1 cellular context compared by ENCODE assay signal in the genomic region with DNA sequence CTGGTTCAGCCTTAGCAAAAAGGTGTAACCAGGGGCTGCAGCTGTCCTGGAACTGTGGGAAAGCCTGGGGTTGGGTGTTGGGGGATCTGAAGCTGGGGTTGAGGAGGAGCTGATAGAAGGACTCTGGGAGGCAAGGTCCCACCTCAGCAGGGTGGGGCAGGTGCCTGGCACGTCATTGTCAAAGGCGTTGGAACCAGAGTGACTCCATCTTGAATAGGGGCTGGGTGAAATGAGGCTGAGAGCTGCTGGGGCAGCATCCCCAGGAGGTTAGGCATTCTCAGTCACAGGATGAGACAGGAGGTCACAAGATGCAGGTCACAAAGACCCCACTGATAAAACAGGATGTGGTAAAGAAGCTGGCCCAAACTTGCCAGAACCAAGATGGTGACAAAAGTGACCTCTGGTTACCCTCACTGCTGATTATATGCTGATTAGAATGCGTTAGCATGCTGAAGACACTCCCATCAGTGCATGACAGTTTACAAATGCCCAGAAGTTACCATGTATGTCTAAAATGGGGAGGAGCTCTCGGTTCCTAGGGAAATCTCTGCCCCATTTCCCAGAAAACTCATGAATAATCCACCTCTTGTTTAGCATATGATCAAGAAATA.
TF ChIP-seq lines count a peak whose summit lies in the region.

No MANE protein-coding gene starts in this region.

TF ChIP-seq in K562, 482 proteins besides CTCF, POLR2A, EP300 and RAD21 (continued from another document and continues in another):
- TF ChIP-seq, protein P1, sequence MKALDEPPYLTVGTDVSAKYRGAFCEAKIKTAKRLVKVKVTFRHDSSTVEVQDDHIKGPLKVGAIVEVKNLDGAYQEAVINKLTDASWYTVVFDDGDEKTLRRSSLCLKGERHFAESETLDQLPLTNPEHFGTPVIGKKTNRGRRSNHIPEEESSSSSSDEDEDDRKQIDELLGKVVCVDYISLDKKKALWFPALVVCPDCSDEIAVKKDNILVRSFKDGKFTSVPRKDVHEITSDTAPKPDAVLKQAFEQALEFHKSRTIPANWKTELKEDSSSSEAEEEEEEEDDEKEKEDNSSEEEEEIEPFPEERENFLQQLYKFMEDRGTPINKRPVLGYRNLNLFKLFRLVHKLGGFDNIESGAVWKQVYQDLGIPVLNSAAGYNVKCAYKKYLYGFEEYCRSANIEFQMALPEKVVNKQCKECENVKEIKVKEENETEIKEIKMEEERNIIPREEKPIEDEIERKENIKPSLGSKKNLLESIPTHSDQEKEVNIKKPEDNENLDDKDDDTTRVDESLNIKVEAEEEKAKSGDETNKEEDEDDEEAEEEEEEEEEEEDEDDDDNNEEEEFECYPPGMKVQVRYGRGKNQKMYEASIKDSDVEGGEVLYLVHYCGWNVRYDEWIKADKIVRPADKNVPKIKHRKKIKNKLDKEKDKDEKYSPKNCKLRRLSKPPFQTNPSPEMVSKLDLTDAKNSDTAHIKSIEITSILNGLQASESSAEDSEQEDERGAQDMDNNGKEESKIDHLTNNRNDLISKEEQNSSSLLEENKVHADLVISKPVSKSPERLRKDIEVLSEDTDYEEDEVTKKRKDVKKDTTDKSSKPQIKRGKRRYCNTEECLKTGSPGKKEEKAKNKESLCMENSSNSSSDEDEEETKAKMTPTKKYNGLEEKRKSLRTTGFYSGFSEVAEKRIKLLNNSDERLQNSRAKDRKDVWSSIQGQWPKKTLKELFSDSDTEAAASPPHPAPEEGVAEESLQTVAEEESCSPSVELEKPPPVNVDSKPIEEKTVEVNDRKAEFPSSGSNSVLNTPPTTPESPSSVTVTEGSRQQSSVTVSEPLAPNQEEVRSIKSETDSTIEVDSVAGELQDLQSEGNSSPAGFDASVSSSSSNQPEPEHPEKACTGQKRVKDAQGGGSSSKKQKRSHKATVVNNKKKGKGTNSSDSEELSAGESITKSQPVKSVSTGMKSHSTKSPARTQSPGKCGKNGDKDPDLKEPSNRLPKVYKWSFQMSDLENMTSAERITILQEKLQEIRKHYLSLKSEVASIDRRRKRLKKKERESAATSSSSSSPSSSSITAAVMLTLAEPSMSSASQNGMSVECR (CRISPR knock-in tag; IDR thresholded peaks at IDR 0.05): no peak
- TF ChIP-seq SRSF3 (IDR thresholded peaks at IDR 0.05; ENCODE audit: insufficient read depth, low read length): no peak
- TF ChIP-seq, protein P2, sequence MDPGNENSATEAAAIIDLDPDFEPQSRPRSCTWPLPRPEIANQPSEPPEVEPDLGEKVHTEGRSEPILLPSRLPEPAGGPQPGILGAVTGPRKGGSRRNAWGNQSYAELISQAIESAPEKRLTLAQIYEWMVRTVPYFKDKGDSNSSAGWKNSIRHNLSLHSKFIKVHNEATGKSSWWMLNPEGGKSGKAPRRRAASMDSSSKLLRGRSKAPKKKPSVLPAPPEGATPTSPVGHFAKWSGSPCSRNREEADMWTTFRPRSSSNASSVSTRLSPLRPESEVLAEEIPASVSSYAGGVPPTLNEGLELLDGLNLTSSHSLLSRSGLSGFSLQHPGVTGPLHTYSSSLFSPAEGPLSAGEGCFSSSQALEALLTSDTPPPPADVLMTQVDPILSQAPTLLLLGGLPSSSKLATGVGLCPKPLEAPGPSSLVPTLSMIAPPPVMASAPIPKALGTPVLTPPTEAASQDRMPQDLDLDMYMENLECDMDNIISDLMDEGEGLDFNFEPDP (CRISPR knock-in tag; IDR thresholded peaks at IDR 0.05): peak; percentile 95
- TF ChIP-seq ZNF57 (CRISPR knock-in tag; IDR thresholded peaks at IDR 0.05): peak; percentile 91
- TF ChIP-seq LEF1 (IDR thresholded peaks at IDR 0.05): no peak
- TF ChIP-seq, protein P3, sequence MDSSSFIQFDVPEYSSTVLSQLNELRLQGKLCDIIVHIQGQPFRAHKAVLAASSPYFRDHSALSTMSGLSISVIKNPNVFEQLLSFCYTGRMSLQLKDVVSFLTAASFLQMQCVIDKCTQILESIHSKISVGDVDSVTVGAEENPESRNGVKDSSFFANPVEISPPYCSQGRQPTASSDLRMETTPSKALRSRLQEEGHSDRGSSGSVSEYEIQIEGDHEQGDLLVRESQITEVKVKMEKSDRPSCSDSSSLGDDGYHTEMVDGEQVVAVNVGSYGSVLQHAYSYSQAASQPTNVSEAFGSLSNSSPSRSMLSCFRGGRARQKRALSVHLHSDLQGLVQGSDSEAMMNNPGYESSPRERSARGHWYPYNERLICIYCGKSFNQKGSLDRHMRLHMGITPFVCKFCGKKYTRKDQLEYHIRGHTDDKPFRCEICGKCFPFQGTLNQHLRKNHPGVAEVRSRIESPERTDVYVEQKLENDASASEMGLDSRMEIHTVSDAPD (CRISPR knock-in tag; IDR thresholded peaks at IDR 0.05): peak; percentile 88
- TF ChIP-seq SREBF2 (CRISPR knock-in tag; IDR thresholded peaks at IDR 0.05): no peak
- no peak for TF ChIP-seq MYNN (IDR thresholded peaks at IDR 0.05)
- TF ChIP-seq MYNN (CRISPR knock-in tag; IDR thresholded peaks at IDR 0.05): no peak
- 0 out of 2 replicates have a peak, but pooled peaks have one; percentile 4 for TF ChIP-seq CBFA2T3 (IDR thresholded peaks at IDR 0.05)
- peak; percentile 97 for TF ChIP-seq BACH1 (tag; IDR thresholded peaks at IDR 0.05)
- TF ChIP-seq TRIM24 (IDR thresholded peaks at IDR 0.05): peak; percentile 27 to 45; a peak in 2 of 4 replicates
- TF ChIP-seq, protein P4, sequence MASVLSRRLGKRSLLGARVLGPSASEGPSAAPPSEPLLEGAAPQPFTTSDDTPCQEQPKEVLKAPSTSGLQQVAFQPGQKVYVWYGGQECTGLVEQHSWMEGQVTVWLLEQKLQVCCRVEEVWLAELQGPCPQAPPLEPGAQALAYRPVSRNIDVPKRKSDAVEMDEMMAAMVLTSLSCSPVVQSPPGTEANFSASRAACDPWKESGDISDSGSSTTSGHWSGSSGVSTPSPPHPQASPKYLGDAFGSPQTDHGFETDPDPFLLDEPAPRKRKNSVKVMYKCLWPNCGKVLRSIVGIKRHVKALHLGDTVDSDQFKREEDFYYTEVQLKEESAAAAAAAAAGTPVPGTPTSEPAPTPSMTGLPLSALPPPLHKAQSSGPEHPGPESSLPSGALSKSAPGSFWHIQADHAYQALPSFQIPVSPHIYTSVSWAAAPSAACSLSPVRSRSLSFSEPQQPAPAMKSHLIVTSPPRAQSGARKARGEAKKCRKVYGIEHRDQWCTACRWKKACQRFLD (CRISPR knock-in tag; IDR thresholded peaks at IDR 0.05): peak; percentile 100
- peak; percentile 73; the same call in 1 of the 2 replicates for TF ChIP-seq MECOM (CRISPR knock-in tag; IDR thresholded peaks at IDR 0.05)
- no peak for TF ChIP-seq BMI1 (IDR thresholded peaks at IDR 0.05; ENCODE audit: low read length)
- peak; percentile 96 for TF ChIP-seq ELF4 (CRISPR knock-in tag; IDR thresholded peaks at IDR 0.05)
- peak; percentile 100 for TF ChIP-seq ZNF589 (CRISPR knock-in tag; IDR thresholded peaks at IDR 0.05; ENCODE audit: low read depth)
- no peak for TF ChIP-seq MAFF (IDR thresholded peaks at IDR 0.05; ENCODE audit: low read length)
- 0 out of 2 replicates have a peak, but pooled peaks have one; percentile 73 for TF ChIP-seq RFX7 (CRISPR knock-in tag; IDR thresholded peaks at IDR 0.05)
- TF ChIP-seq HNRNPK (IDR thresholded peaks at IDR 0.05; ENCODE audit: low read depth, low read length, poor library complexity, severe bottlenecking): no peak
- peak; percentile 71; the same call in 1 of the 2 replicates for TF ChIP-seq ZNF780A (CRISPR knock-in tag; IDR thresholded peaks at IDR 0.05)
- TF ChIP-seq, protein P5, sequence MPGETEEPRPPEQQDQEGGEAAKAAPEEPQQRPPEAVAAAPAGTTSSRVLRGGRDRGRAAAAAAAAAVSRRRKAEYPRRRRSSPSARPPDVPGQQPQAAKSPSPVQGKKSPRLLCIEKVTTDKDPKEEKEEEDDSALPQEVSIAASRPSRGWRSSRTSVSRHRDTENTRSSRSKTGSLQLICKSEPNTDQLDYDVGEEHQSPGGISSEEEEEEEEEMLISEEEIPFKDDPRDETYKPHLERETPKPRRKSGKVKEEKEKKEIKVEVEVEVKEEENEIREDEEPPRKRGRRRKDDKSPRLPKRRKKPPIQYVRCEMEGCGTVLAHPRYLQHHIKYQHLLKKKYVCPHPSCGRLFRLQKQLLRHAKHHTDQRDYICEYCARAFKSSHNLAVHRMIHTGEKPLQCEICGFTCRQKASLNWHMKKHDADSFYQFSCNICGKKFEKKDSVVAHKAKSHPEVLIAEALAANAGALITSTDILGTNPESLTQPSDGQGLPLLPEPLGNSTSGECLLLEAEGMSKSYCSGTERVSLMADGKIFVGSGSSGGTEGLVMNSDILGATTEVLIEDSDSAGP (CRISPR knock-in tag; IDR thresholded peaks at IDR 0.05): no peak
- peak; percentile 98 for TF ChIP-seq TCFL5 (CRISPR knock-in tag; conservative IDR thresholded peaks at IDR 0.05)
- peak; percentile 42; the same call in 1 of the 2 replicates for TF ChIP-seq FOSL1 (tag; conservative IDR thresholded peaks at IDR 0.05)
- TF ChIP-seq, protein P6, sequence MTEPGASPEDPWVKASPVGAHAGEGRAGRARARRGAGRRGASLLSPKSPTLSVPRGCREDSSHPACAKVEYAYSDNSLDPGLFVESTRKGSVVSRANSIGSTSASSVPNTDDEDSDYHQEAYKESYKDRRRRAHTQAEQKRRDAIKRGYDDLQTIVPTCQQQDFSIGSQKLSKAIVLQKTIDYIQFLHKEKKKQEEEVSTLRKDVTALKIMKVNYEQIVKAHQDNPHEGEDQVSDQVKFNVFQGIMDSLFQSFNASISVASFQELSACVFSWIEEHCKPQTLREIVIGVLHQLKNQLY (CRISPR knock-in tag; conservative IDR thresholded peaks at IDR 0.05): 0 out of 4 replicates have a peak, but pooled peaks of 1 of the 2 experiments have one; percentile 67
- no peak for TF ChIP-seq KAT8 (IDR thresholded peaks at IDR 0.05; ENCODE audit: low read depth)
- TF ChIP-seq PYGO2 (tag; IDR thresholded peaks at IDR 0.05): peak; percentile 97
- peak; percentile 97 for TF ChIP-seq ZNF197 (CRISPR knock-in tag; IDR thresholded peaks at IDR 0.05; ENCODE audit: low read depth)
- TF ChIP-seq ZNF41 (CRISPR knock-in tag; conservative IDR thresholded peaks at IDR 0.05): peak; percentile 98
- no peak for TF ChIP-seq SIX5 (IDR thresholded peaks at IDR 0.05; ENCODE audit: borderline replicate concordance in 1 of 2, insufficient read depth in 1 of 2, low read depth in 1 of 2, low read length in 2 of 2)
- peak; percentile 78; the same call in 1 of the 2 replicates for TF ChIP-seq ZNF695 (CRISPR knock-in tag; IDR thresholded peaks at IDR 0.05)
- TF ChIP-seq ZKSCAN3 (CRISPR knock-in tag; IDR thresholded peaks at IDR 0.05): peak; percentile 73; the same call in 1 of the 2 replicates
- TF ChIP-seq TAF9B (IDR thresholded peaks at IDR 0.05; ENCODE audit: partially characterized antibody): no peak
- no peak for TF ChIP-seq PHB (CRISPR knock-in tag; IDR thresholded peaks at IDR 0.05)
- TF ChIP-seq, protein P7, sequence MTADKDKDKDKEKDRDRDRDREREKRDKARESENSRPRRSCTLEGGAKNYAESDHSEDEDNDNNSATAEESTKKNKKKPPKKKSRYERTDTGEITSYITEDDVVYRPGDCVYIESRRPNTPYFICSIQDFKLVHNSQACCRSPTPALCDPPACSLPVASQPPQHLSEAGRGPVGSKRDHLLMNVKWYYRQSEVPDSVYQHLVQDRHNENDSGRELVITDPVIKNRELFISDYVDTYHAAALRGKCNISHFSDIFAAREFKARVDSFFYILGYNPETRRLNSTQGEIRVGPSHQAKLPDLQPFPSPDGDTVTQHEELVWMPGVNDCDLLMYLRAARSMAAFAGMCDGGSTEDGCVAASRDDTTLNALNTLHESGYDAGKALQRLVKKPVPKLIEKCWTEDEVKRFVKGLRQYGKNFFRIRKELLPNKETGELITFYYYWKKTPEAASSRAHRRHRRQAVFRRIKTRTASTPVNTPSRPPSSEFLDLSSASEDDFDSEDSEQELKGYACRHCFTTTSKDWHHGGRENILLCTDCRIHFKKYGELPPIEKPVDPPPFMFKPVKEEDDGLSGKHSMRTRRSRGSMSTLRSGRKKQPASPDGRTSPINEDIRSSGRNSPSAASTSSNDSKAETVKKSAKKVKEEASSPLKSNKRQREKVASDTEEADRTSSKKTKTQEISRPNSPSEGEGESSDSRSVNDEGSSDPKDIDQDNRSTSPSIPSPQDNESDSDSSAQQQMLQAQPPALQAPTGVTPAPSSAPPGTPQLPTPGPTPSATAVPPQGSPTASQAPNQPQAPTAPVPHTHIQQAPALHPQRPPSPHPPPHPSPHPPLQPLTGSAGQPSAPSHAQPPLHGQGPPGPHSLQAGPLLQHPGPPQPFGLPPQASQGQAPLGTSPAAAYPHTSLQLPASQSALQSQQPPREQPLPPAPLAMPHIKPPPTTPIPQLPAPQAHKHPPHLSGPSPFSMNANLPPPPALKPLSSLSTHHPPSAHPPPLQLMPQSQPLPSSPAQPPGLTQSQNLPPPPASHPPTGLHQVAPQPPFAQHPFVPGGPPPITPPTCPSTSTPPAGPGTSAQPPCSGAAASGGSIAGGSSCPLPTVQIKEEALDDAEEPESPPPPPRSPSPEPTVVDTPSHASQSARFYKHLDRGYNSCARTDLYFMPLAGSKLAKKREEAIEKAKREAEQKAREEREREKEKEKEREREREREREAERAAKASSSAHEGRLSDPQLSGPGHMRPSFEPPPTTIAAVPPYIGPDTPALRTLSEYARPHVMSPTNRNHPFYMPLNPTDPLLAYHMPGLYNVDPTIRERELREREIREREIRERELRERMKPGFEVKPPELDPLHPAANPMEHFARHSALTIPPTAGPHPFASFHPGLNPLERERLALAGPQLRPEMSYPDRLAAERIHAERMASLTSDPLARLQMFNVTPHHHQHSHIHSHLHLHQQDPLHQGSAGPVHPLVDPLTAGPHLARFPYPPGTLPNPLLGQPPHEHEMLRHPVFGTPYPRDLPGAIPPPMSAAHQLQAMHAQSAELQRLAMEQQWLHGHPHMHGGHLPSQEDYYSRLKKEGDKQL (CRISPR knock-in tag; IDR thresholded peaks at IDR 0.05; ENCODE audit: borderline replicate concordance): no peak
- no peak for TF ChIP-seq PURB (CRISPR knock-in tag; IDR thresholded peaks at IDR 0.05; ENCODE audit: low read depth)
- 0 out of 2 replicates have a peak, but pooled peaks have one; percentile 21 for TF ChIP-seq ZNF263 (CRISPR knock-in tag; IDR thresholded peaks at IDR 0.05; ENCODE audit: borderline replicate concordance)
